In the genomic region with DNA sequence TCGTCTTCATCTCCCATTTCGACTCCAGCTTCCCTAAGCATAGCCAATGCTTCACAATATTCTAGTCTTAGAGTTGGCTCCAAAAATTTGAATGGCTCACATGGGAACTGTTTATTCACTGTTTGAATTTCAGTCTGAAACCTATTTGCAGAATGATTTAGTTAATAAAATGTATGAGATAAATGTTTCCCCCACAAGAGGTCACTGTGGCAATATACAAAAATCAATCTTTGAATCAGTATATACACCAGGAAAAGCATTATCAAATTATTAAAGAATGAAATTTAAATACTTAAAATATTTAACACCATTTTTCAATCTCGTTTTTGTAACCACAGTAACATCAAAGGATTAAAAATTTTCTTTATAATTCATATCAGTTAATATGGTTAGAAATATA, we compare ENCODE assay signal across 8 cellular contexts. TPM values are rescaled to one million over a fixed set of nuclear protein-coding genes. Genes with fewer than 3 reads are reported as not detected.
A peak's percentile ranks its signal among the peaks of the same experiment; 100 is the strongest.
DNase-seq lines count a peak whose midpoint lies in the region; ATAC-seq, FAIRE-seq and TF ChIP-seq lines count a peak whose summit lies in the region.

No MANE protein-coding gene starts in this region.

- no peaks in the 10 kb centered on the region for H4K20me1 ChIP-seq in astrocyte (ENCODE audit: insufficient read depth, low read length)

- TF ChIP-seq CTCF in astrocyte (IDR thresholded peaks at IDR 0.05; ENCODE audit: insufficient read depth, low read depth, low read length) (peak; percentile 31), left lung (IDR thresholded peaks at IDR 0.05) (peak; percentile 32 to 41)

- H3K4me3 Mint-ChIP-seq in activated CD8-positive, alpha-beta memory T cell treated with anti-CD3 and anti-CD28 coated beads, Interleukin-2, amount 10 ng/mL, durations not matched to agents 7 days and 5 days: no peak overlapping the region
- no peak overlapping the region for H3K4me3 Mint-ChIP-seq in astrocyte (ENCODE audit: unreplicated experiment)

- WGBS in aorta, 2 donors: 47 to 54% methylated on average over 3 of the region's 3 CpGs

- DNase-seq in activated CD8-positive, alpha-beta memory T cell treated with anti-CD3 and anti-CD28 coated beads, Interleukin-2, amount 10 ng/mL, durations not matched to agents 7 days and 5 days: no peak
- no peak for DNase-seq in activated CD8-positive, alpha-beta memory T cell treated with anti-CD3 and anti-CD28 coated beads, Interleukin-2, amount 50 U/mL, for 4 hours
- DNase-seq in NCI-H2081 (lab: John Stamatoyannopoulos, UW): peak; percentile 46 to 47
- DNase-seq in astrocyte (ENCODE audit: low read depth): peak; percentile 9
- no peak for DNase-seq in left lung
- DNase-seq in aorta: no peak
- no peak for DNase-seq in activated CD4-positive, alpha-beta T cell treated with anti-CD3 and anti-CD28 coated beads, Interleukin-2, amount 50 U/mL, for 4 hours

- H3K27me3 Mint-ChIP-seq in activated CD8-positive, alpha-beta memory T cell treated with anti-CD3 and anti-CD28 coated beads, Interleukin-2, amount 10 ng/mL, durations not matched to agents 7 days and 5 days: no peaks in the 10 kb centered on the region
- H3K27me3 Mint-ChIP-seq in astrocyte (ENCODE audit: low read depth, unreplicated experiment): no peaks in the 10 kb centered on the region

- ATAC-seq in activated CD8-positive, alpha-beta memory T cell treated with anti-CD3 and anti-CD28 coated beads, Interleukin-2, amount 10 ng/mL, durations not matched to agents 7 days and 5 days: peak; percentile 53
- ATAC-seq in left lung (peak; percentile 58), HG02973 (IDR thresholded peaks at IDR 0.05; ENCODE audit: unreplicated experiment) (no peak), aorta (ENCODE audit: low FRiP score) (no peak)

- H3K9me3 Mint-ChIP-seq in activated CD8-positive, alpha-beta memory T cell treated with anti-CD3 and anti-CD28 coated beads, Interleukin-2, amount 10 ng/mL, durations not matched to agents 7 days and 5 days (ENCODE audit: low read depth): no peaks in the 10 kb centered on the region
- H3K9me3 Mint-ChIP-seq in astrocyte (ENCODE audit: unreplicated experiment): no peaks in the 10 kb centered on the region

- H3K36me3 Mint-ChIP-seq in activated CD8-positive, alpha-beta memory T cell treated with anti-CD3 and anti-CD28 coated beads, Interleukin-2, amount 10 ng/mL, durations not matched to agents 7 days and 5 days: peaks cover 16% of the 10 kb centered on the region
- H3K36me3 Mint-ChIP-seq in astrocyte (ENCODE audit: low read depth, unreplicated experiment): no peaks in the 10 kb centered on the region

- H3K36me3 ChIP-seq in astrocyte (ENCODE audit: insufficient read depth, low read length): peaks cover 9% of the 10 kb centered on the region
- H3K36me3 ChIP-seq in left lung: peaks cover 0 to 25% of the 10 kb centered on the region in 2 donors
- H3K36me3 ChIP-seq in aorta (ENCODE audit: control insufficient read depth in 1 of 2, insufficient read depth in 2 of 2, low read length in 1 of 2): no peaks in the 10 kb centered on the region

- H3K4me3 ChIP-seq in astrocyte (ENCODE audit: insufficient read depth, low read depth, low read length): no peak overlapping the region
- no peak overlapping the region for H3K4me3 ChIP-seq in left lung
- no peak overlapping the region for H3K4me3 ChIP-seq in aorta (ENCODE audit: low read length in 2 of 2)

- H3K27ac Mint-ChIP-seq in activated CD8-positive, alpha-beta memory T cell treated with anti-CD3 and anti-CD28 coated beads, Interleukin-2, amount 10 ng/mL, durations not matched to agents 7 days and 5 days: peak overlapping the region; percentile 24
- no peak overlapping the region for H3K27ac Mint-ChIP-seq in astrocyte (ENCODE audit: unreplicated experiment)

- H3K9ac ChIP-seq in astrocyte (ENCODE audit: low read length): no peak overlapping the region

- no peak overlapping the region for H2AFZ ChIP-seq in astrocyte (ENCODE audit: low read depth, low read length)

- H3K4me1 Mint-ChIP-seq in activated CD8-positive, alpha-beta memory T cell treated with anti-CD3 and anti-CD28 coated beads, Interleukin-2, amount 10 ng/mL, durations not matched to agents 7 days and 5 days: peaks cover 12% of the 10 kb centered on the region
- H3K4me1 Mint-ChIP-seq in astrocyte (ENCODE audit: low read depth, unreplicated experiment): no peaks in the 10 kb centered on the region

- intact Hi-C loops in left lung (cut with DNase I) (loop anchor here (5.0 to 10.0 kb wide), 2 partner anchors 461 to 469 kb away; no protein-coding TSS in a partner anchor), aorta (cut with DNase I) (loop anchor here in 1 of 2 donors (10.0 kb wide), 1 partner anchor 469 kb away; no protein-coding TSS in a partner anchor)

- H3K9me3 ChIP-seq in astrocyte (ENCODE audit: insufficient read depth, low read depth, low read length): no peaks in the 10 kb centered on the region
- H3K9me3 ChIP-seq in left lung: no peaks in the 10 kb centered on the region
- H3K9me3 ChIP-seq in aorta (ENCODE audit: control insufficient read depth, low read length): no peaks in the 10 kb centered on the region

- no peak for FAIRE-seq in astrocyte (lab: Jason Lieb, UNC)

- no peak overlapping the region for H3K4me2 ChIP-seq in astrocyte (ENCODE audit: low read length)

- H3K27me3 ChIP-seq in astrocyte (ENCODE audit: insufficient read depth, low read length) (no peaks in the 10 kb centered on the region), left lung (no peaks in the 10 kb centered on the region), aorta (ENCODE audit: control insufficient read depth in 1 of 2, insufficient read depth in 2 of 2, low read length in 1 of 2) (no peaks in the 10 kb centered on the region)

- H3K27ac ChIP-seq in astrocyte (ENCODE audit: low read depth, low read length) (no peak overlapping the region), left lung (no peak overlapping the region), aorta (ENCODE audit: low read depth in 1 of 2, low read length in 2 of 2) (no peak overlapping the region)

- CTCF ChIA-PET in activated CD8-positive, alpha-beta memory T cell treated with anti-CD3 and anti-CD28 coated beads, Interleukin-2, amount 10 ng/mL, durations not matched to agents 7 days and 5 days (lab: Charles Lee): interaction anchor here (0.9 to 7.4 kb wide), 4 partner anchors 9 to 470 kb away, joined by 3 to 109 read pairs (median 52); no protein-coding TSS in a partner anchor

- no peaks in the 10 kb centered on the region for H3K4me1 ChIP-seq in astrocyte (ENCODE audit: insufficient read depth, low read length)
- no peaks in the 10 kb centered on the region for H3K4me1 ChIP-seq in left lung
- no peaks in the 10 kb centered on the region for H3K4me1 ChIP-seq in aorta (ENCODE audit: control insufficient read depth in 1 of 2, insufficient read depth in 2 of 2, low read length in 2 of 2)

- no peaks in the 10 kb centered on the region for H3K79me2 ChIP-seq in astrocyte (ENCODE audit: insufficient read depth, low read length)

RNA-seq across cellular contexts. Expression of a gene that starts 40.0 kb away (rescaled TPM):
- 100 to 1,000 TPM; 130 to 159 TPM for total RNA-seq in activated CD8-positive, alpha-beta memory T cell treated with anti-CD3 and anti-CD28 coated beads, Interleukin-2, amount 10 ng/mL, durations not matched to agents 7 days and 5 days
- total RNA-seq in astrocyte (7.8 and 9.5 TPM in 2 replicates), left lung (10 to 100 TPM; 21.1 to 32.9 TPM), aorta (10 to 100 TPM; 12.2 to 17.9 TPM)
- 1 to 10 TPM; 5.0 to 6.4 TPM for polyA plus RNA-seq in aorta

Comparison
In these comparisons a context has a peak if more than half of its experiments do, and no peak if none do; other contexts are left out.
1. ATAC-seq: peak in activated CD8-positive, alpha-beta memory T cell treated with anti-CD3 and anti-CD28 coated beads, Interleukin-2, amount 10 ng/mL, durations not matched to agents 7 days and 5 days (single experiment) and left lung (single experiment); none in HG02973 (single experiment) and aorta (single experiment).
2. DNase-seq: peak in NCI-H2081 (2 of 2) and astrocyte (single experiment); none in activated CD8-positive, alpha-beta memory T cell treated with anti-CD3 and anti-CD28 coated beads, Interleukin-2, amount 10 ng/mL, durations not matched to agents 7 days and 5 days (single experiment), activated CD8-positive, alpha-beta memory T cell treated with anti-CD3 and anti-CD28 coated beads, Interleukin-2, amount 50 U/mL, for 4 hours (single experiment), left lung (0 of 2), aorta (0 of 2) and activated CD4-positive, alpha-beta T cell treated with anti-CD3 and anti-CD28 coated beads, Interleukin-2, amount 50 U/mL, for 4 hours (0 of 2).